In genomic region chr7:156956733-156957132, GRCh38 we compare ENCODE assay signal across 24 cellular contexts. TPM values are rescaled to one million over a fixed set of nuclear protein-coding genes. Genes with fewer than 3 reads are reported as not detected.
"Had no signal": no experiment of that assay in that cellular context is flagged by ENCODE, and none has a peak within 500 bp of the region (broad histone marks: within the 10 kb centered on the region; RNA-seq: fewer than 3 reads in every experiment).

No MANE protein-coding gene starts in this region.

- H3K27ac ChIP-seq: brain microvascular endothelial cell, cardiac muscle cell, VCaP had no signal

- H3K4me3 ChIP-seq: cardiac muscle cell had no signal

- FAIRE-seq: TTC549 had no signal

- H3K27me3 ChIP-seq: brain microvascular endothelial cell, cardiac muscle cell had no signal

- DNase-seq: activated CD4-positive, alpha-beta T cell treated with anti-CD3 and anti-CD28 coated beads for 4 hours; activated CD4-positive, alpha-beta T cell treated with anti-CD3 and anti-CD28 coated beads, Interleukin-2, amount 50 U/mL, for 4 hours; activated CD8-positive, alpha-beta memory T cell treated with anti-CD3 and anti-CD28 coated beads for 24 hours; activated effector memory CD4-positive, alpha-beta T cell treated with Interleukin-2 at 50 U/mL for 16 hours; activated naive CD4-positive, alpha-beta T cell; activated T-cell treated with anti-CD3 and anti-CD28 coated beads for 4 hours; amniotic stem cell; brain microvascular endothelial cell; IMR-90; Kasumi-1; KBM-7; NCI-H1105 treated with DMSO at 0.1 percent for 48 hours; NCI-H1436 treated with DMSO at 0.1 percent for 48 hours; NCI-H187; NCI-H2081; NCI-H510A treated with DMSO at 0.1 percent for 48 hours; NCI-H69; PC-3; SHP77 treated with DMSO at 0.1 percent for 48 hours; T-helper 17 cell; T1000 had no signal

RNA-seq across cellular contexts. Expression of gene MNX1, which starts 53.7 kb away (rescaled TPM):
- polyA plus RNA-seq: IMR-90 had no signal
